ENCODE assay signal across 8 cellular contexts in the genomic region with DNA sequence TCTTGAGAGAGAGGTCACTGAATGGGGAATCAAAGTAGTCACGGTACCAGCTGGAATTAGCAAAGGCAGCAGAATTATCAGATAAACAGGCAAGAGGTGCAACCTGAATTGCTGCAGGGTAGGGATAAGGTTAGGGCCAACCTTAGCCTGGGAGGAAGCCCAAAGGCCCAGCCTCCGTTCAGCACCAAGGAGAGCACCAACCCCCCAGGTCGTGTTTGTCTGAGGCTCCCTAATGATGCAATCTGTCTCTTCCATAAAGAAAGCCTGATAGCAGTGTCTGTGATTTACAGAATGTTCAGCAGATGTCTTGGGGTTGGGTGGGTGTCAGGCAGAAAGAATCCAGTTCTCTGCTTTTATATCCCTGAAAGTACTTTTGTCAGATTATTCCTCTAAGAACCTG.
DNase-seq lines count a peak whose midpoint lies in the region; ATAC-seq and TF ChIP-seq lines count a peak whose summit lies in the region.

No MANE protein-coding gene starts in this region.

- DNase-seq in Calu3 (peak; percentile 57), iris pigment epithelial cell (ENCODE audit: low read depth) (peak; percentile 40), NCI-H187 (lab: John Stamatoyannopoulos, UW) (no peak)
- DNase-seq in activated CD4-positive, alpha-beta T cell treated with anti-CD3 and anti-CD28 coated beads, Interleukin-2, amount 10 ng/mL, durations not matched to agents 24 days and 14 days: peak; percentile 77
- DNase-seq in T-helper 2 cell treated with Interferon-gamma antibody and Interleukin-4, amounts not matched to agents 5 μg/mL and 100 μg/mL, for 36 hours (ENCODE audit: low spot score): no peak
- DNase-seq in activated naive CD4-positive, alpha-beta T cell treated with anti-CD3 and anti-CD28 coated beads, Interleukin-2, amount 50 U/mL, for 72 hours (ENCODE audit: low spot score in 2 of 2): no peak

- no peaks in the 10 kb centered on the region for H3K4me1 Mint-ChIP-seq in Calu3 (ENCODE audit: low read depth, unreplicated experiment)
- peaks cover 2% of the 10 kb centered on the region for H3K4me1 Mint-ChIP-seq in activated CD4-positive, alpha-beta T cell treated with anti-CD3 and anti-CD28 coated beads, Interleukin-2, amount 10 ng/mL, durations not matched to agents 24 days and 14 days
- H3K4me1 Mint-ChIP-seq in T-helper 2 cell treated with Interferon-gamma antibody and Interleukin-4, amounts not matched to agents 5 μg/mL and 100 μg/mL, for 36 hours (ENCODE audit: low read depth): peaks cover 2% of the 10 kb centered on the region

- BruUV-seq in Calu3 (replicated peaks; lab: Mats Ljungman, UMichigan): no TSS peak

- no peak for TF ChIP-seq EP300 in Ishikawa (IDR thresholded peaks at IDR 0.05; ENCODE audit: borderline replicate concordance)

- H3K4me3 Mint-ChIP-seq in Calu3 (ENCODE audit: low read depth, unreplicated experiment): no peak overlapping the region
- no peak overlapping the region for H3K4me3 Mint-ChIP-seq in activated CD4-positive, alpha-beta T cell treated with anti-CD3 and anti-CD28 coated beads, Interleukin-2, amount 10 ng/mL, durations not matched to agents 24 days and 14 days
- no peak overlapping the region for H3K4me3 Mint-ChIP-seq in T-helper 2 cell treated with Interferon-gamma antibody and Interleukin-4, amounts not matched to agents 5 μg/mL and 100 μg/mL, for 36 hours

- ATAC-seq in GM18909 (IDR thresholded peaks at IDR 0.05; ENCODE audit: poor library complexity, unreplicated experiment): no peak
- ATAC-seq in activated naive CD4-positive, alpha-beta T cell treated with anti-CD3 and anti-CD28 coated beads, Interleukin-2, amount 50 U/mL, for 72 hours: no peak

- TF ChIP-seq CTCF in Calu3 (IDR thresholded peaks at IDR 0.05; ENCODE audit: unreplicated experiment): no peak

- CTCF ChIA-PET in Calu3 (lab: Charles Lee): no interaction called here

- H3K36me3 Mint-ChIP-seq in Calu3 (ENCODE audit: insufficient read depth, unreplicated experiment): no peaks in the 10 kb centered on the region
- peaks cover 21% of the 10 kb centered on the region for H3K36me3 Mint-ChIP-seq in activated CD4-positive, alpha-beta T cell treated with anti-CD3 and anti-CD28 coated beads, Interleukin-2, amount 10 ng/mL, durations not matched to agents 24 days and 14 days (ENCODE audit: low read depth)
- H3K36me3 Mint-ChIP-seq in T-helper 2 cell treated with Interferon-gamma antibody and Interleukin-4, amounts not matched to agents 5 μg/mL and 100 μg/mL, for 36 hours (ENCODE audit: low read depth): peaks cover 21% of the 10 kb centered on the region
- peaks cover 15 to 31% of the 10 kb centered on the region in 2 donors for H3K36me3 Mint-ChIP-seq in activated naive CD4-positive, alpha-beta T cell treated with anti-CD3 and anti-CD28 coated beads, Interleukin-2, amount 50 U/mL, for 72 hours

- intact Hi-C loops in Calu3 (cut with micrococcal nuclease; ENCODE audit: unreplicated experiment): no loop called here
- intact Hi-C loops in activated CD4-positive, alpha-beta T cell treated with anti-CD3 and anti-CD28 coated beads, Interleukin-2, amount 10 ng/mL, durations not matched to agents 24 days and 14 days (cut with micrococcal nuclease): no loop called here

- no peak overlapping the region for H3K27ac Mint-ChIP-seq in Calu3 (ENCODE audit: unreplicated experiment)
- no peak overlapping the region for H3K27ac Mint-ChIP-seq in activated CD4-positive, alpha-beta T cell treated with anti-CD3 and anti-CD28 coated beads, Interleukin-2, amount 10 ng/mL, durations not matched to agents 24 days and 14 days
- no peak overlapping the region for H3K27ac Mint-ChIP-seq in T-helper 2 cell treated with Interferon-gamma antibody and Interleukin-4, amounts not matched to agents 5 μg/mL and 100 μg/mL, for 36 hours
- H3K27ac Mint-ChIP-seq in activated naive CD4-positive, alpha-beta T cell treated with anti-CD3 and anti-CD28 coated beads, Interleukin-2, amount 50 U/mL, for 72 hours: no peak overlapping the region

- peaks cover 17% of the 10 kb centered on the region for H3K27me3 Mint-ChIP-seq in Calu3 (ENCODE audit: unreplicated experiment)
- no peaks in the 10 kb centered on the region for H3K27me3 Mint-ChIP-seq in activated CD4-positive, alpha-beta T cell treated with anti-CD3 and anti-CD28 coated beads, Interleukin-2, amount 10 ng/mL, durations not matched to agents 24 days and 14 days
- H3K27me3 Mint-ChIP-seq in T-helper 2 cell treated with Interferon-gamma antibody and Interleukin-4, amounts not matched to agents 5 μg/mL and 100 μg/mL, for 36 hours (ENCODE audit: low read depth): no peaks in the 10 kb centered on the region

- H3K9me3 Mint-ChIP-seq in Calu3 (ENCODE audit: low read depth, unreplicated experiment): peaks cover 3% of the 10 kb centered on the region
- peaks cover 8% of the 10 kb centered on the region for H3K9me3 Mint-ChIP-seq in activated CD4-positive, alpha-beta T cell treated with anti-CD3 and anti-CD28 coated beads, Interleukin-2, amount 10 ng/mL, durations not matched to agents 24 days and 14 days
- no peaks in the 10 kb centered on the region for H3K9me3 Mint-ChIP-seq in T-helper 2 cell treated with Interferon-gamma antibody and Interleukin-4, amounts not matched to agents 5 μg/mL and 100 μg/mL, for 36 hours
- H3K9me3 Mint-ChIP-seq in activated naive CD4-positive, alpha-beta T cell treated with anti-CD3 and anti-CD28 coated beads, Interleukin-2, amount 50 U/mL, for 72 hours: peaks cover 0 to 2% of the 10 kb centered on the region in 2 donors

- no peak; the same call in 1 of the 2 replicates for TF ChIP-seq RAD21 in Ishikawa (IDR thresholded peaks at IDR 0.05; ENCODE audit: low read depth)

TF ChIP-seq in Ishikawa, 13 proteins besides CTCF, POLR2A, EP300 and RAD21:
- TF ChIP-seq CEBPB (IDR thresholded peaks at IDR 0.05): peak; percentile 89
- TF ChIP-seq REST (IDR thresholded peaks at IDR 0.05; ENCODE audit: low read depth): peak; percentile 93
- TF ChIP-seq EGR1 (IDR thresholded peaks at IDR 0.05): no peak
- TF ChIP-seq CREB1 (IDR thresholded peaks at IDR 0.05; ENCODE audit: low read depth): no peak
- no peak for TF ChIP-seq FOXM1 (IDR thresholded peaks at IDR 0.05; ENCODE audit: borderline replicate concordance, low read depth)
- no peak for TF ChIP-seq ZBTB7A (IDR thresholded peaks at IDR 0.05; ENCODE audit: low read depth)

Comparison
In these comparisons a context has a peak if more than half of its experiments do, and no peak if none do; other contexts are left out.
1. DNase-seq: peak in Calu3 (single experiment), activated CD4-positive, alpha-beta T cell treated with anti-CD3 and anti-CD28 coated beads, Interleukin-2, amount 10 ng/mL, durations not matched to agents 24 days and 14 days (single experiment) and iris pigment epithelial cell (single experiment); none in NCI-H187 (0 of 2), T-helper 2 cell treated with Interferon-gamma antibody and Interleukin-4, amounts not matched to agents 5 μg/mL and 100 μg/mL, for 36 hours (single experiment) and activated naive CD4-positive, alpha-beta T cell treated with anti-CD3 and anti-CD28 coated beads, Interleukin-2, amount 50 U/mL, for 72 hours (0 of 2).